Comparison of ENCODE assay signal across 14 cellular contexts in genomic region chr1:203526572-203526971, GRCh38. TPM values are rescaled to one million over a fixed set of nuclear protein-coding genes. Genes with fewer than 3 reads are reported as not detected.
DNase-seq lines count a peak whose midpoint lies in the region; ATAC-seq and TF ChIP-seq lines count a peak whose summit lies in the region.
"Had no signal": no experiment of that assay in that cellular context is flagged by ENCODE, and none has a peak within 500 bp of the region (broad histone marks: within the 10 kb centered on the region; RNA-seq: fewer than 3 reads in every experiment).

No MANE protein-coding gene starts in this region.

- H3K27ac Mint-ChIP-seq in MCF 10A (ENCODE audit: low read depth, unreplicated experiment): no peak overlapping the region
- no peak overlapping the region for H3K27ac Mint-ChIP-seq in endodermal cell
- peak overlapping the region; percentile 46 for H3K27ac Mint-ChIP-seq in neural progenitor cell

- no peaks in the 10 kb centered on the region for H3K9me3 Mint-ChIP-seq in MCF 10A (ENCODE audit: unreplicated experiment)
- H3K9me3 Mint-ChIP-seq in endodermal cell: no peaks in the 10 kb centered on the region
- H3K9me3 Mint-ChIP-seq in neural progenitor cell: no peaks in the 10 kb centered on the region
- H3K9me3 Mint-ChIP-seq: naive thymus-derived CD4-positive, alpha-beta T cell had no signal

- H3K27me3 Mint-ChIP-seq in MCF 10A (ENCODE audit: insufficient read depth, unreplicated experiment) (no peaks in the 10 kb centered on the region), endodermal cell (ENCODE audit: insufficient read depth) (peaks cover 5% of the 10 kb centered on the region), neural progenitor cell (ENCODE audit: insufficient read depth, low read depth) (peaks cover 14% of the 10 kb centered on the region)
- H3K27me3 Mint-ChIP-seq: naive thymus-derived CD4-positive, alpha-beta T cell had no signal

- no peaks in the 10 kb centered on the region for H4K20me1 ChIP-seq in neural progenitor cell (ENCODE audit: low read depth)

- H3K27ac ChIP-seq in breast epithelium: no peak overlapping the region
- no peak overlapping the region for H3K27ac ChIP-seq in endodermal cell (ENCODE audit: low read depth, low read length)
- H3K27ac ChIP-seq in neural progenitor cell: no peak overlapping the region
- H3K27ac ChIP-seq: brain microvascular endothelial cell, SJCRH30 had no signal

- H3K36me3 ChIP-seq in breast epithelium (no peaks in the 10 kb centered on the region), endodermal cell (ENCODE audit: control insufficient read depth, insufficient read depth, low read length) (no peaks in the 10 kb centered on the region), neural progenitor cell (no peaks in the 10 kb centered on the region), HAP-1 (replicated peaks) (no peaks in the 10 kb centered on the region)
- H3K36me3 ChIP-seq: brain microvascular endothelial cell, SJCRH30 had no signal

- WGBS in endodermal cell (ENCODE audit: insufficient coverage in 1 of 2, insufficient read length in 1 of 2), 2 experiments: 83 to 84% methylated on average over 3 to 6 of the region's 6 CpGs

- ATAC-seq in HG03135 (IDR thresholded peaks at IDR 0.05; ENCODE audit: unreplicated experiment): no peak
- ATAC-seq: left ventricle myocardium superior; naive thymus-derived CD4-positive, alpha-beta T cell had no signal

- in situ Hi-C loops in HAP-1 (cut with MboI; ENCODE audit: low sequenced_read_pairs): no loop called here

- POLR2A ChIA-PET in MCF 10A (lab: Yijun Ruan, JAX): interaction anchor here (0.7 to 2.5 kb wide), 13 partner anchors 8 to 774 kb away, joined by 3 to 20 read pairs (median 5); partner anchors contain the start of genes ATP2B4 and TMEM183A

- peak; percentile 60 for DNase-seq in MCF 10A (ENCODE audit: unreplicated experiment)
- no peak for DNase-seq in breast epithelium (ENCODE audit: low spot score in 2 of 2)
- peak; percentile 39 for DNase-seq in endodermal cell
- no peak for DNase-seq in neural progenitor cell (ENCODE audit: low spot score)
- no peak for DNase-seq in UCSD-AML1 (lab: John Stamatoyannopoulos, UW; ENCODE audit: unreplicated experiment)
- DNase-seq in DMS79 treated with DMSO at 0.1 percent for 48 hours (lab: John Stamatoyannopoulos, UW): no peak
- DNase-seq in HAP-1 (ENCODE audit: low spot score in 2 of 2): no peak
- DNase-seq: activated naive CD4-positive, alpha-beta T cell treated with anti-CD3 and anti-CD28 coated beads, Interleukin-2, amount 50 U/mL, for 16 hours; brain microvascular endothelial cell; left ventricle myocardium superior; naive thymus-derived CD4-positive, alpha-beta T cell; T1000 had no signal

- H3K27me3 ChIP-seq in breast epithelium (no peaks in the 10 kb centered on the region), endodermal cell (ENCODE audit: control insufficient read depth, insufficient read depth, low read length, poor library complexity, severe bottlenecking) (no peaks in the 10 kb centered on the region), neural progenitor cell (no peaks in the 10 kb centered on the region), HAP-1 (ENCODE audit: low read depth) (no peaks in the 10 kb centered on the region)
- H3K27me3 ChIP-seq: brain microvascular endothelial cell, SJCRH30 had no signal

- no peaks in the 10 kb centered on the region for H3K9me3 ChIP-seq in breast epithelium
- no peaks in the 10 kb centered on the region for H3K9me3 ChIP-seq in endodermal cell (ENCODE audit: control insufficient read depth, low read length)
- no peaks in the 10 kb centered on the region for H3K9me3 ChIP-seq in neural progenitor cell (ENCODE audit: low read depth)
- H3K9me3 ChIP-seq in HAP-1: no peaks in the 10 kb centered on the region
- H3K9me3 ChIP-seq: SJCRH30 had no signal

- peaks cover 19% of the 10 kb centered on the region for H3K4me1 Mint-ChIP-seq in MCF 10A (ENCODE audit: insufficient read depth, unreplicated experiment)
- H3K4me1 Mint-ChIP-seq in endodermal cell: peaks cover 1% of the 10 kb centered on the region
- H3K4me1 Mint-ChIP-seq in neural progenitor cell: peaks cover 59% of the 10 kb centered on the region

- H3K4me3 ChIP-seq in breast epithelium: no peak overlapping the region
- H3K4me3 ChIP-seq in endodermal cell (ENCODE audit: low read length): no peak overlapping the region
- no peak overlapping the region for H3K4me3 ChIP-seq in neural progenitor cell
- no peak overlapping the region for H3K4me3 ChIP-seq in HAP-1
- H3K4me3 ChIP-seq: SJCRH30 had no signal

- no peaks in the 10 kb centered on the region for H3K79me2 ChIP-seq in neural progenitor cell (ENCODE audit: low read depth)

- TF ChIP-seq POLR2A in breast epithelium (IDR thresholded peaks at IDR 0.05): no peak

- no peak overlapping the region for H3K4me2 ChIP-seq in neural progenitor cell

- H3K9ac ChIP-seq in endodermal cell (ENCODE audit: extremely low read depth, low read length, poor library complexity, severe bottlenecking) (no peak overlapping the region), neural progenitor cell (no peak overlapping the region)

- H3K4me1 ChIP-seq in breast epithelium (no peaks in the 10 kb centered on the region), endodermal cell (ENCODE audit: control insufficient read depth, insufficient read depth, low read length) (no peaks in the 10 kb centered on the region), neural progenitor cell (peaks cover 36% of the 10 kb centered on the region), HAP-1 (peaks cover 7% of the 10 kb centered on the region)

- CTCF ChIA-PET in MCF 10A (lab: Yijun Ruan, JAX): interaction anchor here (0.6 to 2.4 kb wide), 11 partner anchors 19 to 554 kb away, joined by 3 to 17 read pairs (median 4); no protein-coding TSS in a partner anchor

- no peak overlapping the region for H2AFZ ChIP-seq in neural progenitor cell (replicated peaks)

- no TSS peak for BruUV-seq in MCF 10A (replicated peaks; lab: Mats Ljungman, UMichigan)

- H3K36me3 Mint-ChIP-seq in MCF 10A (ENCODE audit: insufficient read depth, unreplicated experiment) (no peaks in the 10 kb centered on the region), endodermal cell (ENCODE audit: low read depth) (no peaks in the 10 kb centered on the region), neural progenitor cell (no peaks in the 10 kb centered on the region)
- H3K36me3 Mint-ChIP-seq: naive thymus-derived CD4-positive, alpha-beta T cell had no signal

- H3K4me3 Mint-ChIP-seq in MCF 10A (ENCODE audit: unreplicated experiment): no peak overlapping the region
- H3K4me3 Mint-ChIP-seq in endodermal cell: no peak overlapping the region
- H3K4me3 Mint-ChIP-seq in neural progenitor cell: no peak overlapping the region
- H3K4me3 Mint-ChIP-seq: naive thymus-derived CD4-positive, alpha-beta T cell had no signal

- TF ChIP-seq CTCF in MCF 10A (IDR thresholded peaks at IDR 0.05; ENCODE audit: unreplicated experiment) (no peak), breast epithelium (IDR thresholded peaks at IDR 0.05) (no peak), endodermal cell (conservative IDR thresholded peaks at IDR 0.05) (no peak), neural progenitor cell (IDR thresholded peaks at IDR 0.05) (no peak)

- intact Hi-C loops in MCF 10A (cut with micrococcal nuclease) (loop anchor here (1.0 kb wide), 1 partner anchor 13 kb away; no protein-coding TSS in a partner anchor), breast epithelium (cut with DNase I; ENCODE audit: low total_unique reads) (no loop called here)

- H3F3A ChIP-seq in neural progenitor cell (ENCODE audit: low read depth): peaks cover 15% of the 10 kb centered on the region

RNA-seq across cellular contexts. Expression of gene OPTC, which starts 32.6 kb away (rescaled TPM):
- total RNA-seq in MCF 10A (2022) (not detected in 2 replicates), breast epithelium (not detected), endodermal cell (under 1 TPM; 0.26 to 0.42 TPM), neural progenitor cell (ENCODE audit: low replicate concordance) (0.50 TPM in 1 of 2 replicates, not detected in the other)
- polyA plus RNA-seq in endodermal cell (2013, experiment 1 of 2): 0.53 TPM
- 0.54 TPM for polyA plus RNA-seq in endodermal cell (2013, experiment 2 of 2)
- total RNA-seq: left ventricle myocardium superior; naive thymus-derived CD4-positive, alpha-beta T cell; SJCRH30 had no signal
- polyA plus RNA-seq: naive thymus-derived CD4-positive, alpha-beta T cell had no signal

RNA-seq across cellular contexts. Expression of gene PRELP, which starts 51.0 kb away (rescaled TPM):
- total RNA-seq in MCF 10A (2022) (not detected in 2 replicates), breast epithelium (100 to 1,000 TPM in 1 of 3 donors, 10 to 100 TPM in 2; 27.4 to 132 (median 42.0) TPM), endodermal cell (1 to 10 TPM in 1 of 2 donors, under 1 TPM in 1; 0.66 to 3.9 TPM), neural progenitor cell (ENCODE audit: low replicate concordance) (0.26 and 0.34 TPM in 2 replicates)
- 3.9 TPM for polyA plus RNA-seq in endodermal cell (2013, experiment 1 of 2)
- polyA plus RNA-seq in endodermal cell (2013, experiment 2 of 2): 3.7 TPM
- total RNA-seq: naive thymus-derived CD4-positive, alpha-beta T cell; SJCRH30 had no signal
- polyA plus RNA-seq: naive thymus-derived CD4-positive, alpha-beta T cell had no signal

Comparison
In these comparisons a context has a peak if more than half of its experiments do, and no peak if none do; other contexts are left out.
1. DNase-seq: peak in MCF 10A (single experiment) and endodermal cell (single experiment); none in breast epithelium (0 of 2), neural progenitor cell (single experiment), UCSD-AML1 (single experiment), DMS79 treated with DMSO at 0.1 percent for 48 hours (single experiment) and HAP-1 (0 of 2).
2. RNA of gene PRELP, which starts 51.0 kb away (total RNA-seq): 27.4 to 132 TPM in breast epithelium; 0.66 to 3.9 TPM in endodermal cell, 0.26 to 0.34 TPM in neural progenitor cell and not detected in MCF 10A; every median in the first group is over 4 times any median in the second.